7 cellular contexts compared by ENCODE assay signal in genomic region chr9:74133921-74134320, GRCh38.
"Had no signal": no experiment of that assay in that cellular context is flagged by ENCODE, and none has a peak within 500 bp of the region (broad histone marks: within the 10 kb centered on the region; RNA-seq: fewer than 3 reads in every experiment).

No MANE protein-coding gene starts in this region.

- H3K4me1 ChIP-seq: HAP-1 had no signal

- H3K4me3 ChIP-seq: GM23338, HAP-1, K562 had no signal

- H3K9me3 ChIP-seq: HAP-1 had no signal

- DNase-seq: H7, HFFc6, IMR-90 had no signal

- ATAC-seq: HCT116, K562 had no signal

- H3K36me3 ChIP-seq: HAP-1 had no signal
